Comparison of ENCODE assay signal across 8 cellular contexts in genomic region chr5:77029376-77029885, GRCh38. TPM values are rescaled to one million over a fixed set of nuclear protein-coding genes. Genes with fewer than 3 reads are reported as not detected.
A peak's percentile ranks its signal among the peaks of the same experiment; 100 is the strongest.
DNase-seq lines count a peak whose midpoint lies in the region; ATAC-seq, FAIRE-seq and TF ChIP-seq lines count a peak whose summit lies in the region.

No MANE protein-coding gene starts in this region.

- POLR2A ChIA-PET in PC-9 (lab: Charles Lee; ENCODE audit: unreplicated experiment), result interaction anchor here (0.5 to 0.6 kb wide), 3 partner anchors 211 to 1309 kb away, joined by 3 to 5 read pairs (median 4); partner anchors contain the start of gene F2RL1

- H3K9me2 ChIP-seq in PC-9 (ENCODE audit: insufficient read depth), result no peaks in the 10 kb centered on the region

- intact Hi-C loops in PC-9 (cut with micrococcal nuclease; ENCODE audit: unreplicated experiment), result no loop called here
- intact Hi-C loops in esophagus muscularis mucosa (cut with DNase I), result no loop called here
- intact Hi-C loops in sigmoid colon (cut with DNase I), result no loop called here

- no peaks in the 10 kb centered on the region for H3K36me3 ChIP-seq in PC-9 (ENCODE audit: low read depth)
- peaks cover 0 to 2% (median under 1%) of the 10 kb centered on the region in 4 donors for H3K36me3 ChIP-seq in esophagus muscularis mucosa
- H3K36me3 ChIP-seq in sigmoid colon, result peaks cover 0 to 3% (median 0%) of the 10 kb centered on the region in 4 donors
- H3K36me3 ChIP-seq in small intestine (ENCODE audit: control insufficient read depth in 2 of 2, insufficient read depth in 2 of 2, low read length in 2 of 2), result no peaks in the 10 kb centered on the region
- H3K36me3 ChIP-seq in HAP-1 (replicated peaks), result no peaks in the 10 kb centered on the region

- no TSS peak for BruUV-seq in PC-9 (replicated peaks; lab: Mats Ljungman, UMichigan)

- H3F3A ChIP-seq in PC-9 (ENCODE audit: insufficient read depth, low read depth), result peaks cover 15% of the 10 kb centered on the region; the same call in 1 of the 2 replicates

- H3K27ac ChIP-seq in PC-9 (no peak overlapping the region), esophagus muscularis mucosa (replicated peaks in 1 of 4) (peak overlapping the region; percentile 89 to 96 (median 91)), sigmoid colon (peak overlapping the region; percentile 85 to 95 (median 90)), small intestine (ENCODE audit: low read depth in 1 of 2, low read length in 1 of 2) (peak overlapping the region in 1 of 2 donors; percentile 30)

- H3K4me3 ChIP-seq in PC-9, result peak overlapping the region; percentile 98
- H3K4me3 ChIP-seq in esophagus muscularis mucosa, result peak overlapping the region; percentile 70 to 95 (median 92)
- H3K4me3 ChIP-seq in sigmoid colon, result peak overlapping the region; percentile 77 to 94 (median 88)
- peak overlapping the region in 1 of 2 donors; percentile 96 for H3K4me3 ChIP-seq in small intestine (ENCODE audit: low read depth in 1 of 2, low read length in 2 of 2)
- no peak overlapping the region for H3K4me3 ChIP-seq in HAP-1

- H3K27me3 ChIP-seq in PC-9 (ENCODE audit: insufficient read depth, low read depth) (no peaks in the 10 kb centered on the region), esophagus muscularis mucosa (no peaks in the 10 kb centered on the region), sigmoid colon (no peaks in the 10 kb centered on the region), small intestine (ENCODE audit: control insufficient read depth in 2 of 2, insufficient read depth in 2 of 2, low read length in 2 of 2) (no peaks in the 10 kb centered on the region), HAP-1 (ENCODE audit: low read depth) (no peaks in the 10 kb centered on the region)

- ATAC-seq in HG02623 (IDR thresholded peaks at IDR 0.05; ENCODE audit: unreplicated experiment), result no peak

- H3K9me3 ChIP-seq in PC-9 (ENCODE audit: insufficient read depth, low read depth), result peaks cover 3% of the 10 kb centered on the region; the same call in 1 of the 2 replicates
- no peaks in the 10 kb centered on the region for H3K9me3 ChIP-seq in esophagus muscularis mucosa
- H3K9me3 ChIP-seq in sigmoid colon, result no peaks in the 10 kb centered on the region
- H3K9me3 ChIP-seq in small intestine (ENCODE audit: control insufficient read depth, low read depth), result no peaks in the 10 kb centered on the region
- peaks cover 13% of the 10 kb centered on the region for H3K9me3 ChIP-seq in HAP-1

- TF ChIP-seq EP300 in esophagus muscularis mucosa (IDR thresholded peaks at IDR 0.05) (no peak), sigmoid colon (IDR thresholded peaks at IDR 0.05) (no peak)

- no peak for FAIRE-seq in small intestine (lab: Jason Lieb, UNC)

- CTCF ChIA-PET in PC-9 (lab: Charles Lee), result no interaction called here

- TF ChIP-seq CTCF in PC-9 (conservative IDR thresholded peaks at IDR 0.05) (no peak), esophagus muscularis mucosa (IDR thresholded peaks at IDR 0.05) (no peak), sigmoid colon (IDR thresholded peaks at IDR 0.05) (no peak)

- H3K4me1 ChIP-seq in PC-9 (replicated peaks; ENCODE audit: insufficient read depth) (peaks cover 15% of the 10 kb centered on the region), esophagus muscularis mucosa (peaks cover 9 to 37% (median 31%) of the 10 kb centered on the region in 4 donors), sigmoid colon (peaks cover 0 to 18% (median 14%) of the 10 kb centered on the region in 4 donors), small intestine (ENCODE audit: control insufficient read depth in 2 of 2, insufficient read depth in 1 of 2, low read depth in 1 of 2, low read length in 1 of 2) (peaks cover 4 to 5% of the 10 kb centered on the region in 2 donors), HAP-1 (peaks cover 14% of the 10 kb centered on the region)

- in situ Hi-C loops in HAP-1 (cut with MboI; ENCODE audit: low sequenced_read_pairs), result no loop called here

- peaks cover 21% of the 10 kb centered on the region for H3K79me2 ChIP-seq in PC-9 (ENCODE audit: low read depth)

- peak overlapping the region; percentile 99 for H3K4me2 ChIP-seq in PC-9

- H2AFZ ChIP-seq in PC-9, result peak overlapping the region; percentile 99

- DNase-seq in GF-D8 (lab: John Stamatoyannopoulos, UW), result peak; percentile 14
- DNase-seq in PC-9, result no peak
- no peak for DNase-seq in esophagus muscularis mucosa (ENCODE audit: extremely low spot score)
- no peak for DNase-seq in sigmoid colon
- DNase-seq in small intestine, result no peak
- no peak for DNase-seq in HAP-1 (ENCODE audit: low spot score in 2 of 2)
- DNase-seq in dermis blood vessel endothelial cell, result no peak

- TF ChIP-seq POLR2A in esophagus muscularis mucosa (IDR thresholded peaks at IDR 0.05; ENCODE audit: low read depth) (no peak), sigmoid colon (IDR thresholded peaks at IDR 0.05) (no peak)

- 97% methylated on average over 2 of the region's 2 CpGs for WGBS in esophagus muscularis mucosa
- WGBS in sigmoid colon, 2 donors, result 96 to 98% methylated on average over 2 of the region's 2 CpGs
- 98 to 99% (median 98%) methylated on average over 2 of the region's 2 CpGs for WGBS in small intestine, 3 donors

- H4K20me1 ChIP-seq in PC-9 (ENCODE audit: insufficient read depth), result no peaks in the 10 kb centered on the region

RNA-seq across cellular contexts. Expression of gene AGGF1, which starts 0.8 kb away (rescaled TPM):
- total RNA-seq in PC-9 (2021) (15.4 and 19.4 TPM in 2 replicates), esophagus muscularis mucosa (10 to 100 TPM; 16.4 to 25.0 (median 22.7) TPM), sigmoid colon (10 to 100 TPM; 16.3 to 21.8 (median 17.7) TPM), dermis blood vessel endothelial cell (26.7 and 33.8 TPM in 2 replicates)
- polyA plus RNA-seq in sigmoid colon (10 to 100 TPM in 2 of 3 donors, 1 to 10 TPM in 1; 8.4 to 11.8 (median 10.8) TPM), small intestine (10 to 100 TPM; 10.8 to 15.4 (median 13.8) TPM)

RNA-seq across cellular contexts. Expression of gene ZBED3, which starts 57.7 kb away (rescaled TPM):
- total RNA-seq in PC-9 (2021), result 6.1 and 12.3 TPM in 2 replicates
- 10 to 100 TPM in 2 of 4 donors, 1 to 10 TPM in 2; 5.4 to 15.0 (median 8.9) TPM for total RNA-seq in esophagus muscularis mucosa
- 10 to 100 TPM in 2 of 4 donors, 1 to 10 TPM in 2; 7.7 to 14.6 (median 10.9) TPM for total RNA-seq in sigmoid colon
- 1 to 10 TPM; 1.8 to 4.3 (median 2.1) TPM for polyA plus RNA-seq in sigmoid colon
- polyA plus RNA-seq in small intestine, result 1 to 10 TPM; 2.4 to 7.7 (median 2.7) TPM
- total RNA-seq in dermis blood vessel endothelial cell, result 3.6 and 6.1 TPM in 2 replicates
